In genomic region chr11:21180194-21180593, GRCh38 we compare ENCODE assay signal across 1 cellular context.
TF ChIP-seq lines count a peak whose summit lies in the region.

No MANE protein-coding gene starts in this region.

TF ChIP-seq in SK-N-SH treated with all-trans-retinoic acid at 6 μM for 48 hours, 23 proteins besides CTCF, POLR2A, EP300 and RAD21 (continued from another document):
- TF ChIP-seq PATZ1 (CRISPR knock-in tag; IDR thresholded peaks at IDR 0.05; ENCODE audit: borderline replicate concordance): no peak
- TF ChIP-seq ZFP3 (CRISPR knock-in tag; IDR thresholded peaks at IDR 0.05): no peak
- TF ChIP-seq ZFP30 (CRISPR knock-in tag; IDR thresholded peaks at IDR 0.05): no peak
- TF ChIP-seq ZNF565 (CRISPR knock-in tag; conservative IDR thresholded peaks at IDR 0.05; ENCODE audit: low read depth): no peak
- TF ChIP-seq CSDC2 (CRISPR knock-in tag; IDR thresholded peaks at IDR 0.05): no peak
- no peak for TF ChIP-seq BACH2 (CRISPR knock-in tag; IDR thresholded peaks at IDR 0.05; ENCODE audit: borderline replicate concordance)
- TF ChIP-seq SNAI2 (CRISPR knock-in tag; IDR thresholded peaks at IDR 0.05): no peak
- no peak; the same call in 1 of the 2 replicates for TF ChIP-seq TCF4 (CRISPR knock-in tag; IDR thresholded peaks at IDR 0.05; ENCODE audit: borderline replicate concordance)
- no peak for TF ChIP-seq PPARA (CRISPR knock-in tag; IDR thresholded peaks at IDR 0.05; ENCODE audit: borderline replicate concordance)
- TF ChIP-seq OSR1 (CRISPR knock-in tag; IDR thresholded peaks at IDR 0.05): no peak
- no peak for TF ChIP-seq TOX (CRISPR knock-in tag; IDR thresholded peaks at IDR 0.05; ENCODE audit: borderline replicate concordance)
- TF ChIP-seq ARNTL (CRISPR knock-in tag; IDR thresholded peaks at IDR 0.05; ENCODE audit: borderline replicate concordance, low read depth): no peak
- TF ChIP-seq ZNF8 (CRISPR knock-in tag; IDR thresholded peaks at IDR 0.05): no peak
- no peak for TF ChIP-seq TSHZ2 (CRISPR knock-in tag; IDR thresholded peaks at IDR 0.05)
